ENCODE assay signal across 1 cellular context in genomic region chr7:122790558-122790957, GRCh38.
TF ChIP-seq lines count a peak whose summit lies in the region.

No MANE protein-coding gene starts in this region.

TF ChIP-seq in GM23338, 12 proteins besides CTCF, POLR2A, EP300 and RAD21 (continued from another document):
- TF ChIP-seq ZNF462 (CRISPR knock-in tag; IDR thresholded peaks at IDR 0.05) = no peak
- no peak for TF ChIP-seq EZH2 (IDR thresholded peaks at IDR 0.05; ENCODE audit: low read depth, unreplicated experiment)
- no peak for TF ChIP-seq ZNF331 (CRISPR knock-in tag; IDR thresholded peaks at IDR 0.05; ENCODE audit: low read depth)
- TF ChIP-seq STAT1 (IDR thresholded peaks at IDR 0.05; ENCODE audit: unreplicated experiment) = no peak
- no peak for TF ChIP-seq CREB1 (CRISPR knock-in tag; IDR thresholded peaks at IDR 0.05; ENCODE audit: low read depth)
- TF ChIP-seq JUNB (IDR thresholded peaks at IDR 0.05; ENCODE audit: unreplicated experiment) = no peak
- TF ChIP-seq ETS1 (IDR thresholded peaks at IDR 0.05) = no peak
